10 cellular contexts compared by ENCODE assay signal in genomic region chr17:76670708-76671122, GRCh38. TPM values are rescaled to one million over a fixed set of nuclear protein-coding genes. Genes with fewer than 3 reads are reported as not detected.
DNase-seq lines count a peak whose midpoint lies in the region; ATAC-seq and TF ChIP-seq lines count a peak whose summit lies in the region.
"Had no signal": no experiment of that assay in that cellular context is flagged by ENCODE, and none has a peak within 500 bp of the region (broad histone marks: within the 10 kb centered on the region; RNA-seq: fewer than 3 reads in every experiment).

No MANE protein-coding gene starts in this region.

- H3K4me3 Mint-ChIP-seq in activated CD4-positive, alpha-beta T cell treated with anti-CD3 and anti-CD28 coated beads for 36 hours, result peak overlapping the region; percentile 87
- peak overlapping the region; percentile 89 for H3K4me3 Mint-ChIP-seq in WTC11
- peak overlapping the region; percentile 88 to 89 for H3K4me3 Mint-ChIP-seq in stimulated activated naive B cell treated with anti-CD40 and anti-IgM and Interleukin-4, amounts not matched to agents 10 μg/mL and 1 μg/mL and 100 μg/mL, for 72 hours

- peak overlapping the region; percentile 49 for H3K27ac ChIP-seq in iPS-18a (ENCODE audit: low read length)

- H3K27me3 ChIP-seq in iPS-18a (ENCODE audit: control insufficient read depth, insufficient read depth, low read length), result no peaks in the 10 kb centered on the region

- H3K27me3 Mint-ChIP-seq in activated CD4-positive, alpha-beta T cell treated with anti-CD3 and anti-CD28 coated beads for 36 hours, result no peaks in the 10 kb centered on the region
- no peaks in the 10 kb centered on the region for H3K27me3 Mint-ChIP-seq in WTC11 (ENCODE audit: low read depth)
- H3K27me3 Mint-ChIP-seq in stimulated activated naive B cell treated with anti-CD40 and anti-IgM and Interleukin-4, amounts not matched to agents 10 μg/mL and 1 μg/mL and 100 μg/mL, for 72 hours, result peaks cover 5 to 12% of the 10 kb centered on the region in 2 donors

- H3K27ac Mint-ChIP-seq in activated CD4-positive, alpha-beta T cell treated with anti-CD3 and anti-CD28 coated beads for 36 hours, result peak overlapping the region; percentile 95
- peak overlapping the region; percentile 98 for H3K27ac Mint-ChIP-seq in WTC11
- H3K27ac Mint-ChIP-seq in stimulated activated naive B cell treated with anti-CD40 and anti-IgM and Interleukin-4, amounts not matched to agents 10 μg/mL and 1 μg/mL and 100 μg/mL, for 72 hours, result peak overlapping the region; percentile 97

- CTCF ChIA-PET in activated CD4-positive, alpha-beta T cell treated with anti-CD3 and anti-CD28 coated beads for 36 hours (lab: Charles Lee), result interaction anchor here (0.9 to 2.3 kb wide), 4 partner anchors 43 to 273 kb away, joined by 3 to 15 read pairs (median 6); no protein-coding TSS in a partner anchor
- CTCF ChIA-PET in WTC11 (lab: Charles Lee), result interaction anchor here (0.6 to 4.5 kb wide), 12 partner anchors 11 to 816 kb away, joined by 3 to 69 read pairs (median 4); partner anchors contain the start of gene WBP2

- H3K9me3 Mint-ChIP-seq in activated CD4-positive, alpha-beta T cell treated with anti-CD3 and anti-CD28 coated beads for 36 hours (ENCODE audit: low read depth), result no peaks in the 10 kb centered on the region
- peaks cover 10% of the 10 kb centered on the region for H3K9me3 Mint-ChIP-seq in WTC11
- H3K9me3 Mint-ChIP-seq in stimulated activated naive B cell treated with anti-CD40 and anti-IgM and Interleukin-4, amounts not matched to agents 10 μg/mL and 1 μg/mL and 100 μg/mL, for 72 hours, result peaks cover 1 to 3% of the 10 kb centered on the region in 2 donors

- peak overlapping the region; percentile 47 for H3K9ac ChIP-seq in iPS-18a (ENCODE audit: low read length)

- H3K9me3 ChIP-seq in iPS-18a (ENCODE audit: control insufficient read depth, low read depth, low read length), result no peaks in the 10 kb centered on the region

- H3K4me3 ChIP-seq in iPS-18a (ENCODE audit: low read length), result peak overlapping the region; percentile 73

- peaks cover 12% of the 10 kb centered on the region for H3K4me1 ChIP-seq in iPS-18a (ENCODE audit: control insufficient read depth, low read depth, low read length)

- peaks cover 25% of the 10 kb centered on the region for H3K4me1 Mint-ChIP-seq in activated CD4-positive, alpha-beta T cell treated with anti-CD3 and anti-CD28 coated beads for 36 hours
- peaks cover 24% of the 10 kb centered on the region for H3K4me1 Mint-ChIP-seq in WTC11
- peaks cover 12 to 20% of the 10 kb centered on the region in 2 donors for H3K4me1 Mint-ChIP-seq in stimulated activated naive B cell treated with anti-CD40 and anti-IgM and Interleukin-4, amounts not matched to agents 10 μg/mL and 1 μg/mL and 100 μg/mL, for 72 hours

- H3K36me3 Mint-ChIP-seq in activated CD4-positive, alpha-beta T cell treated with anti-CD3 and anti-CD28 coated beads for 36 hours (ENCODE audit: low read depth), result no peaks in the 10 kb centered on the region
- peaks cover 3% of the 10 kb centered on the region for H3K36me3 Mint-ChIP-seq in WTC11
- H3K36me3 Mint-ChIP-seq in stimulated activated naive B cell treated with anti-CD40 and anti-IgM and Interleukin-4, amounts not matched to agents 10 μg/mL and 1 μg/mL and 100 μg/mL, for 72 hours, result no peaks in the 10 kb centered on the region

- no peak for DNase-seq in activated CD4-positive, alpha-beta T cell treated with anti-CD3 and anti-CD28 coated beads for 36 hours
- no peak for DNase-seq in activated CD4-positive, alpha-beta T cell treated with anti-CD3 and anti-CD28 coated beads, Interleukin-2, amount 50 U/mL, for 4 hours
- no peak for DNase-seq in WTC11 (ENCODE audit: low spot score)
- no peak for DNase-seq in stimulated activated naive B cell treated with anti-CD40 and anti-IgM and Interleukin-4, amounts not matched to agents 10 μg/mL and 1 μg/mL and 100 μg/mL, for 72 hours
- no peak for DNase-seq in SK-N-DZ (ENCODE audit: low spot score)
- DNase-seq: NCI-H2029 treated with DMSO at 0.1 percent for 48 hours had no signal

- no peak for ATAC-seq in activated CD4-positive, alpha-beta T cell treated with anti-CD3 and anti-CD28 coated beads for 36 hours
- ATAC-seq in WTC11, result no peak
- ATAC-seq in stimulated activated naive B cell treated with anti-CD40 and anti-IgM and Interleukin-4, amounts not matched to agents 10 μg/mL and 1 μg/mL and 100 μg/mL, for 72 hours (replicated peaks), result no peak
- no peak for ATAC-seq in HG02884 (IDR thresholded peaks at IDR 0.05; ENCODE audit: unreplicated experiment)
- no peak for ATAC-seq in HG03460 (IDR thresholded peaks at IDR 0.05; ENCODE audit: unreplicated experiment)

- no peaks in the 10 kb centered on the region for H3K36me3 ChIP-seq in iPS-18a (ENCODE audit: control insufficient read depth, low read depth, low read length)

- no peak for TF ChIP-seq CTCF in WTC11 (IDR thresholded peaks at IDR 0.05)

- intact Hi-C loops in activated CD4-positive, alpha-beta T cell treated with anti-CD3 and anti-CD28 coated beads for 36 hours (cut with DNase I, micrococcal nuclease), result loop anchor here (1.0 to 5.0 kb wide), 10 partner anchors 40 to 691 kb away; partner anchors contain the start of genes JMJD6 (in 2 of the 2), METTL23 (in 2 of the 2), ACOX1 (in 1 of the 2) and MXRA7 (in 1 of the 2)

- POLR2A ChIA-PET in activated CD4-positive, alpha-beta T cell treated with anti-CD3 and anti-CD28 coated beads for 36 hours (lab: Charles Lee), result interaction anchor here (0.7 to 2.1 kb wide), 3 partner anchors 57 to 113 kb away, joined by 3 to 7 read pairs (median 4); partner anchors contain the start of gene SRSF2
- POLR2A ChIA-PET in WTC11 (lab: Charles Lee), result interaction anchor here (0.9 to 1.4 kb wide), 4 partner anchors 13 to 148 kb away, joined by 3 to 5 read pairs (median 3); no protein-coding TSS in a partner anchor

TF ChIP-seq in WTC11, 78 proteins besides CTCF, POLR2A, EP300 and RAD21 (continues in another document):
- no peak for TF ChIP-seq FOXP1 (CRISPR knock-in tag; IDR thresholded peaks at IDR 0.05; ENCODE audit: borderline replicate concordance)
- TF ChIP-seq ETV6 (CRISPR knock-in tag; IDR thresholded peaks at IDR 0.05), result no peak
- no peak for TF ChIP-seq E2F1 (CRISPR knock-in tag; IDR thresholded peaks at IDR 0.05)
- no peak for TF ChIP-seq IRF2 (CRISPR knock-in tag; IDR thresholded peaks at IDR 0.05; ENCODE audit: borderline replicate concordance, low read depth)
- no peak for TF ChIP-seq ZNF532 (CRISPR knock-in tag; IDR thresholded peaks at IDR 0.05; ENCODE audit: borderline replicate concordance)

RNA-seq across cellular contexts. Expression of gene ST6GALNAC1, which starts 27.2 kb away (rescaled TPM):
- total RNA-seq in activated CD4-positive, alpha-beta T cell treated with anti-CD3 and anti-CD28 coated beads for 36 hours, result under 1 TPM; 0.88 to 0.89 TPM
- 0.13 to 0.37 TPM (median 0.16 TPM) in 3 replicates for total RNA-seq in WTC11 (2021)
- not detected in 2 replicates for polyA plus RNA-seq in SK-N-DZ (2014; cell fraction: cytosol; rRNA removed)
- not detected in 2 replicates for polyA plus RNA-seq in SK-N-DZ (2014; cell fraction: nucleus; rRNA removed)
- total RNA-seq: lung microvascular endothelial cell had no signal

RNA-seq across cellular contexts. Expression of gene MXRA7, which starts 40.0 kb away (rescaled TPM):
- 10 to 100 TPM; 18.4 to 20.2 TPM for total RNA-seq in activated CD4-positive, alpha-beta T cell treated with anti-CD3 and anti-CD28 coated beads for 36 hours
- total RNA-seq in WTC11 (2021), result 46.5 to 53.7 TPM (median 48.2 TPM) in 3 replicates
- polyA plus RNA-seq in SK-N-DZ (2014; cell fraction: cytosol; rRNA removed), result 164 and 175 TPM in 2 replicates
- polyA plus RNA-seq in SK-N-DZ (2014; cell fraction: nucleus; rRNA removed), result 91.7 and 100 TPM in 2 replicates

RNA-seq across cellular contexts. Expression of gene JMJD6, which starts 55.7 kb away (rescaled TPM):
- 10 to 100 TPM; 51.3 to 65.5 TPM for total RNA-seq in activated CD4-positive, alpha-beta T cell treated with anti-CD3 and anti-CD28 coated beads for 36 hours
- 20.3 to 23.8 TPM (median 21.6 TPM) in 3 replicates for total RNA-seq in WTC11 (2021)
- 31.5 and 37.4 TPM in 2 replicates for polyA plus RNA-seq in SK-N-DZ (2014; cell fraction: cytosol; rRNA removed)
- 28.4 and 34.2 TPM in 2 replicates for polyA plus RNA-seq in SK-N-DZ (2014; cell fraction: nucleus; rRNA removed)

RNA-seq across cellular contexts. Expression of gene METTL23, which starts 55.9 kb away (rescaled TPM):
- 10 to 100 TPM; 18.9 to 25.3 TPM for total RNA-seq in activated CD4-positive, alpha-beta T cell treated with anti-CD3 and anti-CD28 coated beads for 36 hours
- 43.3 to 48.5 TPM (median 48.3 TPM) in 3 replicates for total RNA-seq in WTC11 (2021)
- 54.4 and 64.0 TPM in 2 replicates for polyA plus RNA-seq in SK-N-DZ (2014; cell fraction: cytosol; rRNA removed)
- 69.4 and 78.4 TPM in 2 replicates for polyA plus RNA-seq in SK-N-DZ (2014; cell fraction: nucleus; rRNA removed)
